In genomic region chrX:46572295-46572936, GRCh38 we compare ENCODE assay signal across 1 cellular context.
TF ChIP-seq lines count a peak whose summit lies in the region.

No MANE protein-coding gene starts in this region.

TF ChIP-seq in HepG2, 621 proteins besides CTCF, POLR2A, EP300 and RAD21 (continued from another document):
- TF ChIP-seq, protein P1, sequence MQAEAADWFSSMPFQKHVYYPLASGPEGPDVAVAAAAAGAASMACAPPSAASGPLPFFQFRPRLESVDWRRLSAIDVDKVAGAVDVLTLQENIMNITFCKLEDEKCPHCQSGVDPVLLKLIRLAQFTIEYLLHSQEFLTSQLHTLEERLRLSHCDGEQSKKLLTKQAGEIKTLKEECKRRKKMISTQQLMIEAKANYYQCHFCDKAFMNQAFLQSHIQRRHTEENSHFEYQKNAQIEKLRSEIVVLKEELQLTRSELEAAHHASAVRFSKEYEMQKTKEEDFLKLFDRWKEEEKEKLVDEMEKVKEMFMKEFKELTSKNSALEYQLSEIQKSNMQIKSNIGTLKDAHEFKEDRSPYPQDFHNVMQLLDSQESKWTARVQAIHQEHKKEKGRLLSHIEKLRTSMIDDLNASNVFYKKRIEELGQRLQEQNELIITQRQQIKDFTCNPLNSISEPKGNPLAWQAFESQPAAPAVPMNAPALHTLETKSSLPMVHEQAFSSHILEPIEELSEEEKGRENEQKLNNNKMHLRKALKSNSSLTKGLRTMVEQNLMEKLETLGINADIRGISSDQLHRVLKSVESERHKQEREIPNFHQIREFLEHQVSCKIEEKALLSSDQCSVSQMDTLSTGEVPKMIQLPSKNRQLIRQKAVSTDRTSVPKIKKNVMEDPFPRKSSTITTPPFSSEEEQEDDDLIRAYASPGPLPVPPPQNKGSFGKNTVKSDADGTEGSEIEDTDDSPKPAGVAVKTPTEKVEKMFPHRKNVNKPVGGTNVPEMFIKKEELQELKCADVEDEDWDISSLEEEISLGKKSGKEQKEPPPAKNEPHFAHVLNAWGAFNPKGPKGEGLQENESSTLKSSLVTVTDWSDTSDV (CRISPR knock-in tag; IDR thresholded peaks at IDR 0.05) = no peak
- no peak for TF ChIP-seq KAT2B (IDR thresholded peaks at IDR 0.05; ENCODE audit: borderline replicate concordance, low read depth, low read length)
- no peak for TF ChIP-seq RCOR2 (CRISPR knock-in tag; IDR thresholded peaks at IDR 0.05)
